1 cellular context compared by ENCODE assay signal in genomic region chr14:50796391-50796790, GRCh38.
TF ChIP-seq lines count a peak whose summit lies in the region.

No MANE protein-coding gene starts in this region.

TF ChIP-seq in IMR-90, 13 proteins besides CTCF, POLR2A, EP300 and RAD21:
- TF ChIP-seq, protein P1, sequence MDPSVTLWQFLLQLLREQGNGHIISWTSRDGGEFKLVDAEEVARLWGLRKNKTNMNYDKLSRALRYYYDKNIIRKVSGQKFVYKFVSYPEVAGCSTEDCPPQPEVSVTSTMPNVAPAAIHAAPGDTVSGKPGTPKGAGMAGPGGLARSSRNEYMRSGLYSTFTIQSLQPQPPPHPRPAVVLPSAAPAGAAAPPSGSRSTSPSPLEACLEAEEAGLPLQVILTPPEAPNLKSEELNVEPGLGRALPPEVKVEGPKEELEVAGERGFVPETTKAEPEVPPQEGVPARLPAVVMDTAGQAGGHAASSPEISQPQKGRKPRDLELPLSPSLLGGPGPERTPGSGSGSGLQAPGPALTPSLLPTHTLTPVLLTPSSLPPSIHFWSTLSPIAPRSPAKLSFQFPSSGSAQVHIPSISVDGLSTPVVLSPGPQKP (IDR thresholded peaks at IDR 0.05; ENCODE audit: borderline replicate concordance, low read depth, low read length), result no peak
- no peak for TF ChIP-seq BHLHE40 (IDR thresholded peaks at IDR 0.05; ENCODE audit: low read depth, low read length)
